Comparison of ENCODE assay signal across 15 cellular contexts in the genomic region with DNA sequence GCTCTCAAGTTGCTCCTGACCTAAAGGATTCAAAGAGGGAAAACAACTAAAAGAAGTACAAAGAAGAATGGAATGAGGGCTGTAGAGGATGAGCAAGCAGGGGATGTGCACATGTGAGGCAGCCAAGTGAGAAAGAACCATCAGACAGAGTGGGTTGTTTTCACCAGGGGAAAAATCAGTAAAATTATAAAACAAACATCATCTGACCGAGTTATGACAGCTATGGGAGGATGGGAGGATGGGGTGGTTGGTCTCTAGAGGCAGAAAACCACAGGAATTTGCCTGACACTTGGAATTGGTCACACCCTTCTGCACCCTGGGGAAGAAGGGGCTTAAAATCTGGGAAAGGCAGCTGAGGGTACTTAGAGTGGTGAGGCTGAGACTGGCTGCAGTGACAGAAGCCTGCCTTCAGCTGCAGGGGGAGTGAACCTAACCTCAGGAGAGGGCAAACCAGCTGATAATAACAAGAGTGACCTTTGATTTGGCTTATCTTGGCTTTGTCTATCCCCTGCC. TPM values are rescaled to one million over a fixed set of nuclear protein-coding genes. Genes with fewer than 3 reads are reported as not detected.
DNase-seq lines count a peak whose midpoint lies in the region; ATAC-seq and TF ChIP-seq lines count a peak whose summit lies in the region.
"Had no signal": no experiment of that assay in that cellular context is flagged by ENCODE, and none has a peak within 500 bp of the region (broad histone marks: within the 10 kb centered on the region; RNA-seq: fewer than 3 reads in every experiment).

No MANE protein-coding gene starts in this region.

- no peaks in the 10 kb centered on the region for H3K9me3 ChIP-seq in breast epithelium
- H3K9me3 ChIP-seq in T-helper 17 cell (ENCODE audit: control insufficient read depth, low read length, poor library complexity, severe bottlenecking) = no peaks in the 10 kb centered on the region

- H3K27ac Mint-ChIP-seq in MCF 10A (ENCODE audit: low read depth, unreplicated experiment) (no peak overlapping the region), T-helper 17 cell (peak overlapping the region; percentile 2)
- H3K27ac Mint-ChIP-seq: type B pancreatic cell had no signal

- DNase-seq in MCF 10A (ENCODE audit: unreplicated experiment) (peak; percentile 48), breast epithelium (ENCODE audit: low spot score in 2 of 2) (no peak), T-helper 17 cell (no peak), foreskin keratinocyte (no peak), stromal cell of bone marrow (ENCODE audit: low read depth) (peak; percentile 36), HEK293T (ENCODE audit: extremely low spot score) (no peak)
- DNase-seq: 8988T; DMS79 treated with DMSO at 0.1 percent for 48 hours; naive thymus-derived CD8-positive, alpha-beta T cell; NCI-H82; small intestine had no signal

- H3K4me1 Mint-ChIP-seq in MCF 10A (ENCODE audit: insufficient read depth, unreplicated experiment) (peaks cover 39% of the 10 kb centered on the region), T-helper 17 cell (peaks cover 27% of the 10 kb centered on the region)

- ATAC-seq in T-helper 17 cell (no peak), foreskin keratinocyte (peak; percentile 46), HG03045 (IDR thresholded peaks at IDR 0.05; ENCODE audit: unreplicated experiment) (no peak), GM19463 (IDR thresholded peaks at IDR 0.05; ENCODE audit: unreplicated experiment) (no peak)
- ATAC-seq: naive thymus-derived CD8-positive, alpha-beta T cell had no signal

- TF ChIP-seq CTCF in MCF 10A (IDR thresholded peaks at IDR 0.05; ENCODE audit: unreplicated experiment) (no peak), breast epithelium (IDR thresholded peaks at IDR 0.05) (no peak), foreskin keratinocyte (conservative IDR thresholded peaks at IDR 0.05) (no peak)

- H3K27me3 Mint-ChIP-seq in MCF 10A (ENCODE audit: insufficient read depth, unreplicated experiment) (no peaks in the 10 kb centered on the region), T-helper 17 cell (no peaks in the 10 kb centered on the region)
- H3K27me3 Mint-ChIP-seq: naive thymus-derived CD8-positive, alpha-beta T cell; type B pancreatic cell had no signal

- no peak for TF ChIP-seq POLR2A in breast epithelium (IDR thresholded peaks at IDR 0.05)

- H3K36me3 Mint-ChIP-seq in MCF 10A (ENCODE audit: insufficient read depth, unreplicated experiment) (peaks cover 5% of the 10 kb centered on the region), T-helper 17 cell (ENCODE audit: low read depth) (peaks cover 9% of the 10 kb centered on the region)

- H3K27me3 ChIP-seq in breast epithelium (no peaks in the 10 kb centered on the region), foreskin keratinocyte (no peaks in the 10 kb centered on the region)

- H3K9me3 Mint-ChIP-seq in MCF 10A (ENCODE audit: unreplicated experiment) = no peaks in the 10 kb centered on the region
- H3K9me3 Mint-ChIP-seq: naive thymus-derived CD8-positive, alpha-beta T cell had no signal

- no peak overlapping the region for H3K4me3 ChIP-seq in breast epithelium

- intact Hi-C loops in MCF 10A (cut with micrococcal nuclease) (no loop called here), breast epithelium (cut with DNase I; ENCODE audit: low total_unique reads) (no loop called here)

- H3K4me1 ChIP-seq in breast epithelium (peaks cover 0 to 3% of the 10 kb centered on the region in 2 donors), foreskin keratinocyte (no peaks in the 10 kb centered on the region)

- CTCF ChIA-PET in MCF 10A (lab: Yijun Ruan, JAX) = no interaction called here
- CTCF ChIA-PET in HEK293T (lab: Yijun Ruan, JAX) = no interaction called here

- H3K36me3 ChIP-seq in breast epithelium = no peaks in the 10 kb centered on the region

- no peak overlapping the region for H3K27ac ChIP-seq in breast epithelium
- no peak overlapping the region for H3K27ac ChIP-seq in foreskin keratinocyte

- H3K4me3 Mint-ChIP-seq in MCF 10A (ENCODE audit: unreplicated experiment) (no peak overlapping the region), T-helper 17 cell (peak overlapping the region; percentile 13)
- H3K4me3 Mint-ChIP-seq: brain; naive thymus-derived CD8-positive, alpha-beta T cell; type B pancreatic cell had no signal

- POLR2A ChIA-PET in MCF 10A (lab: Yijun Ruan, JAX) = interaction anchor here (1.0 to 2.1 kb wide), 2 partner anchors 12 to 18 kb away, joined by 3 to 7 read pairs; no protein-coding TSS in a partner anchor
- POLR2A ChIA-PET in HEK293T (lab: Yijun Ruan, JAX) = interaction anchor here (1.5 kb wide), 1 partner anchor 9 kb away, joined by 3 read pairs; no protein-coding TSS in a partner anchor

- no TSS peak for BruUV-seq in MCF 10A (replicated peaks; lab: Mats Ljungman, UMichigan)

TF ChIP-seq in HEK293T, 16 proteins besides CTCF, POLR2A, EP300 and RAD21:
- TF ChIP-seq CTBP1 (IDR thresholded peaks at IDR 0.05; ENCODE audit: borderline replicate concordance) (no peak), ELF4 (IDR thresholded peaks at IDR 0.05) (no peak), FOXM1 (IDR thresholded peaks at IDR 0.05; ENCODE audit: borderline replicate concordance) (no peak), ZNF384 (IDR thresholded peaks at IDR 0.05) (no peak)
TF ChIP-seq in HEK293T: peak in this region for 0.

RNA-seq across cellular contexts. Expression of gene ARHGAP31, which starts 10.1 kb away (rescaled TPM):
- total RNA-seq in MCF 10A (2022) = 4.4 and 4.7 TPM in 2 replicates
- total RNA-seq in breast epithelium = 10 to 100 TPM; 11.6 to 19.3 (median 18.2) TPM
- total RNA-seq in T-helper 17 cell = 10 to 100 TPM; 11.4 to 11.8 TPM
- 4.1 and 6.9 TPM in 2 replicates for total RNA-seq in foreskin keratinocyte
- polyA plus RNA-seq in foreskin keratinocyte = 0.90 and 1.1 TPM in 2 replicates

Comparison
In these comparisons a context has a peak if more than half of its experiments do, and no peak if none do; other contexts are left out.
1. DNase-seq: peak in MCF 10A (single experiment) and stromal cell of bone marrow (single experiment); none in breast epithelium (0 of 2), T-helper 17 cell (0 of 3), foreskin keratinocyte (0 of 2) and HEK293T (single experiment).